ENCODE assay signal across 17 cellular contexts in the genomic region with DNA sequence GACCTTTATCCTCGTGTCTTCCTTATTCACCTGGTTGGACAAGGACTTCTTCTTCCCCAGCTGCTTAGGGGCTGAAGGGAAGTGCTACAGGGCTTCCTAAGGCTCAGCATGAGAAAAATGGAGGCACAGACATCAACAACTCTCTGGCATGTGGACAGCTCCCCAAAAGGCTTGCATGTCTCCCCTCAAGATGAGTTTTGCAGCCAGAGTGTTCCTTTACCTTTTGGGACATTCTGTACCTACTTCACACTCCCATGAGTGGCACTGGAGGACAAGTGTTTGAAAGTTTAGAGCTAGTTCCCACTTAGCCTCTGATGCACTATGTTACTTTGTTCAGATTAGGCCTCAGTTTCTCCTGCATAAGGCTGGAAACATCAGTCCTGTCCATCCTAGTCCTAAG.
DNase-seq lines count a peak whose midpoint lies in the region; ATAC-seq and TF ChIP-seq lines count a peak whose summit lies in the region.
"Had no signal": no experiment of that assay in that cellular context is flagged by ENCODE, and none has a peak within 500 bp of the region (broad histone marks: within the 10 kb centered on the region; RNA-seq: fewer than 3 reads in every experiment).

No MANE protein-coding gene starts in this region.

- DNase-seq in chondrocyte (ENCODE audit: low spot score) (no peak), lung (ENCODE audit: low spot score) (peak; percentile 49), stomach (no peak), NCI-H1048 (lab: John Stamatoyannopoulos, UW) (no peak), NCI-H2171 (lab: John Stamatoyannopoulos, UW) (no peak)
- DNase-seq in activated effector memory CD4-positive, alpha-beta T cell treated with anti-CD3 and anti-CD28 coated beads, Interleukin-2, amount 50 U/mL, for 16 hours, result no peak
- DNase-seq in activated CD4-positive, alpha-beta T cell treated with anti-CD3 and anti-CD28 coated beads, Interleukin-2, amount 10 ng/mL, durations not matched to agents 7 days and 5 days, result no peak
- DNase-seq: activated CD4-positive, alpha-beta T cell treated with anti-CD3 and anti-CD28 coated beads, Interleukin-2, amount 10 ng/mL, durations not matched to agents 24 days and 14 days; activated T-cell treated with anti-CD3 and anti-CD28 coated beads, Interleukin-2, amount 50 U/mL, for 1 hour; central memory CD4-positive, alpha-beta T cell; mesendoderm; NCI-H1436; SJCRH30 had no signal

- WGBS in lung, 2 donors, result 72 to 83% methylated on average over 1 of the region's 1 CpG
- WGBS in stomach, 5 donors, result 65 to 88% (median 85%) methylated on average over 1 of the region's 1 CpG

- no peaks in the 10 kb centered on the region for H4K20me1 ChIP-seq in BLaER1 treated with 17β-estradiol and CSF1 and Interleukin-3, amounts not matched to agents 10 nM and 100 nM

- no peaks in the 10 kb centered on the region for H3K27me3 ChIP-seq in BLaER1 treated with 17β-estradiol and CSF1 and Interleukin-3, amounts not matched to agents 10 nM and 100 nM
- H3K27me3 ChIP-seq in lung (ENCODE audit: control insufficient read depth, insufficient read depth), result no peaks in the 10 kb centered on the region
- no peaks in the 10 kb centered on the region for H3K27me3 ChIP-seq in stomach
- H3K27me3 ChIP-seq: SJCRH30 had no signal

- H3K36me3 ChIP-seq in BLaER1 treated with 17β-estradiol and CSF1 and Interleukin-3, amounts not matched to agents 10 nM and 100 nM, result peaks cover 0 to 85% (median 32%) of the 10 kb centered on the region in 11 experiments; a peak in 17 of 22 replicates
- H3K36me3 ChIP-seq in lung (ENCODE audit: control insufficient read depth in 2 of 2, insufficient read depth in 2 of 2, low read length in 2 of 2) (peaks cover 0 to 18% of the 10 kb centered on the region in 2 donors), stomach (peaks cover 12 to 46% (median 30%) of the 10 kb centered on the region in 4 donors)
- H3K36me3 ChIP-seq: HAP-1, neutrophil, SJCRH30 had no signal

- H3K27ac Mint-ChIP-seq in chondrocyte (ENCODE audit: unreplicated experiment), result peak overlapping the region; percentile 93
- H3K27ac Mint-ChIP-seq in activated CD4-positive, alpha-beta T cell treated with anti-CD3 and anti-CD28 coated beads, Interleukin-2, amount 10 ng/mL, durations not matched to agents 7 days and 5 days, result no peak overlapping the region
- H3K27ac Mint-ChIP-seq: activated CD4-positive, alpha-beta T cell treated with anti-CD3 and anti-CD28 coated beads, Interleukin-2, amount 10 ng/mL, durations not matched to agents 24 days and 14 days; activated naive CD4-positive, alpha-beta T cell treated with anti-CD3 and anti-CD28 coated beads, Interleukin-2, amount 50 U/mL, for 24 hours had no signal

- no peak overlapping the region for H3K4me3 ChIP-seq in BLaER1 treated with 17β-estradiol and CSF1 and Interleukin-3, amounts not matched to agents 10 nM and 100 nM
- H3K4me3 ChIP-seq in lung (no peak overlapping the region), stomach (no peak overlapping the region)
- H3K4me3 ChIP-seq: HAP-1, SJCRH30 had no signal

- TF ChIP-seq CTCF in chondrocyte (IDR thresholded peaks at IDR 0.05) (no peak), lung (IDR thresholded peaks at IDR 0.05; ENCODE audit: control extremely low read depth, extremely low read depth) (no peak), stomach (IDR thresholded peaks at IDR 0.05) (no peak)

- H3K27me3 Mint-ChIP-seq in chondrocyte (ENCODE audit: low read depth), result no peaks in the 10 kb centered on the region
- peaks cover 5% of the 10 kb centered on the region for H3K27me3 Mint-ChIP-seq in activated CD4-positive, alpha-beta T cell treated with anti-CD3 and anti-CD28 coated beads, Interleukin-2, amount 10 ng/mL, durations not matched to agents 7 days and 5 days

- H3K4me1 ChIP-seq in BLaER1 treated with 17β-estradiol and CSF1 and Interleukin-3, amounts not matched to agents 10 nM and 100 nM, result peaks cover under 1 to 81% (median 63%) of the 10 kb centered on the region in 10 experiments; a peak in 18 of 20 replicates
- H3K4me1 ChIP-seq in lung (ENCODE audit: control insufficient read depth in 2 of 2, insufficient read depth in 2 of 2, low read length in 2 of 2) (peaks cover 37 to 44% of the 10 kb centered on the region in 2 donors), stomach (peaks cover 26 to 67% (median 48%) of the 10 kb centered on the region in 4 donors)
- H3K4me1 ChIP-seq: HAP-1 had no signal

- peaks cover 6 to 21% (median 11%) of the 10 kb centered on the region in 11 experiments; a peak in 20 of 22 replicates for H3K9me3 ChIP-seq in BLaER1 treated with 17β-estradiol and CSF1 and Interleukin-3, amounts not matched to agents 10 nM and 100 nM (replicated peaks in 1 of 11)
- peaks cover 0 to 2% of the 10 kb centered on the region in 2 donors for H3K9me3 ChIP-seq in lung (ENCODE audit: control insufficient read depth in 2 of 2, insufficient read depth in 1 of 2, low read length in 1 of 2)
- H3K9me3 ChIP-seq in stomach, result no peaks in the 10 kb centered on the region
- H3K9me3 ChIP-seq: HAP-1, neutrophil, SJCRH30 had no signal

- no peak overlapping the region for H3K4me3 Mint-ChIP-seq in chondrocyte (ENCODE audit: unreplicated experiment)
- H3K4me3 Mint-ChIP-seq in activated CD4-positive, alpha-beta T cell treated with anti-CD3 and anti-CD28 coated beads, Interleukin-2, amount 10 ng/mL, durations not matched to agents 7 days and 5 days, result no peak overlapping the region
- H3K4me3 Mint-ChIP-seq: activated CD4-positive, alpha-beta T cell treated with anti-CD3 and anti-CD28 coated beads, Interleukin-2, amount 10 ng/mL, durations not matched to agents 24 days and 14 days; activated naive CD4-positive, alpha-beta T cell treated with anti-CD3 and anti-CD28 coated beads, Interleukin-2, amount 50 U/mL, for 24 hours had no signal

- peak; percentile 29 for TF ChIP-seq EP300 in stomach (IDR thresholded peaks at IDR 0.05)

- no peak for TF ChIP-seq POLR2A in stomach (IDR thresholded peaks at IDR 0.05)

- H3K27ac ChIP-seq in BLaER1 treated with 17β-estradiol and CSF1 and Interleukin-3, amounts not matched to agents 10 nM and 100 nM, result no peak overlapping the region
- H3K27ac ChIP-seq in lung (ENCODE audit: low read depth in 1 of 2, low read length in 1 of 2), result peak overlapping the region; percentile 37 to 80
- H3K27ac ChIP-seq in stomach, result peak overlapping the region in 4 of 5 donors; percentile 76 to 91 (median 82)
- H3K27ac ChIP-seq: neutrophil, SJCRH30 had no signal

- peaks cover 54% of the 10 kb centered on the region for H3K36me3 Mint-ChIP-seq in chondrocyte (ENCODE audit: low read depth)
- no peaks in the 10 kb centered on the region for H3K36me3 Mint-ChIP-seq in activated CD4-positive, alpha-beta T cell treated with anti-CD3 and anti-CD28 coated beads, Interleukin-2, amount 10 ng/mL, durations not matched to agents 7 days and 5 days (ENCODE audit: low read depth)

- POLR2A ChIA-PET in activated CD4-positive, alpha-beta T cell treated with anti-CD3 and anti-CD28 coated beads, Interleukin-2, amount 10 ng/mL, durations not matched to agents 7 days and 5 days (lab: Charles Lee), result no interaction called here

- CTCF ChIA-PET in activated CD4-positive, alpha-beta T cell treated with anti-CD3 and anti-CD28 coated beads, Interleukin-2, amount 10 ng/mL, durations not matched to agents 7 days and 5 days (lab: Charles Lee), result interaction anchor here (2.0 kb wide), 1 partner anchor 9 kb away, joined by 4 read pairs; no protein-coding TSS in a partner anchor

- ATAC-seq in lung (ENCODE audit: insufficient read depth, low FRiP score), result no peak

- peaks cover 74% of the 10 kb centered on the region for H3K4me1 Mint-ChIP-seq in chondrocyte (ENCODE audit: low read depth)
- peaks cover 1% of the 10 kb centered on the region for H3K4me1 Mint-ChIP-seq in activated CD4-positive, alpha-beta T cell treated with anti-CD3 and anti-CD28 coated beads, Interleukin-2, amount 10 ng/mL, durations not matched to agents 7 days and 5 days
- H3K4me1 Mint-ChIP-seq: activated CD4-positive, alpha-beta T cell treated with anti-CD3 and anti-CD28 coated beads, Interleukin-2, amount 10 ng/mL, durations not matched to agents 24 days and 14 days; activated naive CD4-positive, alpha-beta T cell treated with anti-CD3 and anti-CD28 coated beads, Interleukin-2, amount 50 U/mL, for 24 hours had no signal

- no peak overlapping the region for H3K9ac ChIP-seq in BLaER1 treated with 17β-estradiol and CSF1 and Interleukin-3, amounts not matched to agents 10 nM and 100 nM

- intact Hi-C loops in stomach (cut with DNase I; ENCODE audit: low total_unique reads), result no loop called here

- H3K4me2 ChIP-seq in BLaER1 treated with 17β-estradiol and CSF1 and Interleukin-3, amounts not matched to agents 10 nM and 100 nM, result peak overlapping the region in 8 of 11 experiments; percentile 15 to 72 (median 51); a peak in 15 of 22 replicates

- peaks cover 1% of the 10 kb centered on the region for H3K9me3 Mint-ChIP-seq in chondrocyte (ENCODE audit: low read depth)
- H3K9me3 Mint-ChIP-seq in activated CD4-positive, alpha-beta T cell treated with anti-CD3 and anti-CD28 coated beads, Interleukin-2, amount 10 ng/mL, durations not matched to agents 7 days and 5 days, result peaks cover 5% of the 10 kb centered on the region
- H3K9me3 Mint-ChIP-seq: activated naive CD4-positive, alpha-beta T cell treated with anti-CD3 and anti-CD28 coated beads, Interleukin-2, amount 50 U/mL, for 24 hours had no signal

Comparison
In these comparisons a context has a peak if more than half of its experiments do, and no peak if none do; other contexts are left out.
1. H3K27ac ChIP-seq: peak in lung (2 of 2) and stomach (4 of 5); none in BLaER1 treated with 17β-estradiol and CSF1 and Interleukin-3, amounts not matched to agents 10 nM and 100 nM (0 of 11).